In the genomic region with DNA sequence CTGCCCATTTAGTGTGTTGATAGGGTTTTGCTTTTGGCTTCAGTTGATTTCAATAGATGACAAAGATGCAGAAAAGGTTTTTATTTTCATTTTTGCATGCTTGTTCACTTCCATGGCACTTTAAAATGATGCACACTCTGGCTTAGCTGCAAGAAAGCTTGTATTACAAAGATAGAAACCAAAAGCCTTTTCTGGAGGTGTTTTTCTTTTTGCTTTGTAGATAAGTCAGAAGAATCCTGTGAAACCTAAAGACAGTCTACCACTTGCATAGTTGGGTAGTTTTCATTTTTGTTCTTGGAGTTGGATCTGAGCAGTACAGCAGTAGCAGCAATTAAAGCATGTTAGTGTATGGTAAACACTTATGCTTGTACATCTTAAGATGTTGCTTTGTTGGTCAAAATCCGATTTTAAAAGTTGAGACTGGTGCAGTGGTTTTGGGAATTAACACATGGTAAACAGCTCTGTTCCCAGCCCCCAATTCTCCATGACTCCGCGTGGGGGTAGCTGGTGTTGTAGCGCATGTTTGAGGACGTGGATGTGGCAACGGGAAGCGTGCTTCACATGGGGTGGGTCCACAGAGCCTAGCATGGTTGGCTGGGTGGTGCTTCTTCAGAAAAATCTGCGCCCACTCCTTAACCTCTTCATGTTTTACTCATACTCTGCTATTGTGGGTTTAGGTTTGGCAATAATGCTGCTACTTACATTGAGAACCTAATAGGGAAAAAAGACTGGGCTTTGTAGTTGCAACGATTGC, we compare ENCODE assay signal across 9 cellular contexts. TPM values are rescaled to one million over a fixed set of nuclear protein-coding genes. Genes with fewer than 3 reads are reported as not detected.
A peak's percentile ranks its signal among the peaks of the same experiment; 100 is the strongest.
DNase-seq lines count a peak whose midpoint lies in the region; ATAC-seq, FAIRE-seq and TF ChIP-seq lines count a peak whose summit lies in the region.
"Had no signal": no experiment of that assay in that cellular context is flagged by ENCODE, and none has a peak within 500 bp of the region (broad histone marks: within the 10 kb centered on the region; RNA-seq: fewer than 3 reads in every experiment).

No MANE protein-coding gene starts in this region.

- H3K4me3 ChIP-seq in kidney (ENCODE audit: low read length in 2 of 2) (no peak overlapping the region), brain microvascular endothelial cell (ENCODE audit: low read depth, low read length) (no peak overlapping the region)

- peak overlapping the region; percentile 13 to 55 for H3K4me3 Mint-ChIP-seq in effector memory CD8-positive, alpha-beta T cell

- peak overlapping the region; percentile 20 to 36 for H3K27ac Mint-ChIP-seq in effector memory CD8-positive, alpha-beta T cell

- H3K27me3 Mint-ChIP-seq in effector memory CD8-positive, alpha-beta T cell = no peaks in the 10 kb centered on the region

- DNase-seq in GM03348 (ENCODE audit: low spot score) (peak; percentile 27), COLO668 (lab: John Stamatoyannopoulos, UW; ENCODE audit: unreplicated experiment) (no peak), kidney (no peak), brain microvascular endothelial cell (no peak), NCI-H2029 (lab: John Stamatoyannopoulos, UW) (no peak)
- DNase-seq in effector memory CD8-positive, alpha-beta T cell = no peak
- DNase-seq: NCI-H2107 had no signal

- H3K36me3 ChIP-seq in kidney (ENCODE audit: control insufficient read depth in 1 of 2, insufficient read depth in 2 of 2, low read length in 2 of 2) (no peaks in the 10 kb centered on the region), brain microvascular endothelial cell (replicated peaks) (no peaks in the 10 kb centered on the region)

- TF ChIP-seq CTCF in kidney (IDR thresholded peaks at IDR 0.05; ENCODE audit: borderline replicate concordance, extremely low read depth, insufficient read depth) (no peak), brain microvascular endothelial cell (IDR thresholded peaks at IDR 0.05; ENCODE audit: low read depth, low read length, missing control alignments) (no peak)

- no peaks in the 10 kb centered on the region for H3K27me3 ChIP-seq in brain microvascular endothelial cell (replicated peaks)

- ATAC-seq in GM19438 (IDR thresholded peaks at IDR 0.05; ENCODE audit: low read depth, unreplicated experiment) (peak; percentile 64), HG03342 (IDR thresholded peaks at IDR 0.05; ENCODE audit: unreplicated experiment) (peak; percentile 69)
- ATAC-seq in effector memory CD8-positive, alpha-beta T cell (replicated peaks) = peak; percentile 24

- H3K36me3 Mint-ChIP-seq in effector memory CD8-positive, alpha-beta T cell (ENCODE audit: insufficient read depth) = peaks cover 4% of the 10 kb centered on the region

- in situ Hi-C loops in brain microvascular endothelial cell (cut with HindIII; ENCODE audit: low pct_ligation_motif_present, low sequenced_read_pairs) = no loop called here

- H3K4me1 Mint-ChIP-seq in effector memory CD8-positive, alpha-beta T cell (ENCODE audit: low read depth in 2 of 2) = peaks cover 62 to 84% of the 10 kb centered on the region in 2 donors

- no peaks in the 10 kb centered on the region for H3K9me3 Mint-ChIP-seq in effector memory CD8-positive, alpha-beta T cell

- H3K27ac ChIP-seq in kidney (ENCODE audit: low read depth in 2 of 2, low read length in 2 of 2) (no peak overlapping the region), brain microvascular endothelial cell (no peak overlapping the region)

- no peak overlapping the region for H3K9ac ChIP-seq in kidney (ENCODE audit: low read length in 2 of 2)

- no peak for FAIRE-seq in kidney (lab: Jason Lieb, UNC)

- intact Hi-C loops in kidney (cut with DNase I) = no loop called here

- H3K4me1 ChIP-seq in kidney (ENCODE audit: control insufficient read depth in 1 of 2, insufficient read depth in 1 of 2, low read depth in 1 of 2, low read length in 2 of 2) = peaks cover 6 to 10% of the 10 kb centered on the region in 2 donors

- H3K9me3 ChIP-seq in kidney (ENCODE audit: control insufficient read depth in 1 of 2, low read length in 2 of 2) = no peaks in the 10 kb centered on the region

RNA-seq across cellular contexts. Expression of a gene that starts 19.8 kb away (rescaled TPM):
- 77.2 TPM for total RNA-seq in kidney
- polyA plus RNA-seq in kidney (ENCODE audit: insufficient read depth, low read depth, low replicate concordance) = 45.6 TPM
